In genomic region chr9:125989524-125990180, GRCh38 we compare ENCODE assay signal across 23 cellular contexts.
"Had no signal": no experiment of that assay in that cellular context is flagged by ENCODE, and none has a peak within 500 bp of the region (broad histone marks: within the 10 kb centered on the region; RNA-seq: fewer than 3 reads in every experiment).

No MANE protein-coding gene starts in this region.

- H3K9me3 Mint-ChIP-seq: activated CD4-positive, alpha-beta memory T cell treated with anti-CD3 and anti-CD28 coated beads, Interleukin-2, amount 10 ng/mL, durations not matched to agents 7 days and 5 days; activated T-cell treated with anti-CD3 and anti-CD28 coated beads, Interleukin-2, amount 50 U/mL, for 4 hours; effector memory CD8-positive, alpha-beta T cell; mesothelial cell of epicardium; nephron progenitor cell had no signal

- H3K36me3 ChIP-seq: adrenal gland, SJCRH30, suprapubic skin had no signal

- H3K27me3 ChIP-seq: adrenal gland, hepatocyte, SJCRH30 had no signal

- H3K4me1 Mint-ChIP-seq: activated CD4-positive, alpha-beta memory T cell treated with anti-CD3 and anti-CD28 coated beads, Interleukin-2, amount 10 ng/mL, durations not matched to agents 7 days and 5 days; activated CD4-positive, alpha-beta T cell treated with anti-CD3 and anti-CD28 coated beads for 36 hours; activated CD8-positive, alpha-beta memory T cell treated with anti-CD3 and anti-CD28 coated beads, Interleukin-2, amount 10 ng/mL, durations not matched to agents 7 days and 5 days; stimulated activated naive CD8-positive, alpha-beta T cell treated with anti-CD3 and anti-CD28 coated beads, Interleukin-15, amount 100 ng/mL, for 72 hours had no signal

- DNase-seq: activated CD4-positive, alpha-beta memory T cell treated with anti-CD3 and anti-CD28 coated beads, Interleukin-2, amount 10 ng/mL, durations not matched to agents 7 days and 5 days; activated CD4-positive, alpha-beta T cell treated with anti-CD3 and anti-CD28 coated beads for 36 hours; activated CD8-positive, alpha-beta memory T cell treated with anti-CD3 and anti-CD28 coated beads, Interleukin-2, amount 10 ng/mL, durations not matched to agents 7 days and 5 days; activated gamma-delta T cell; activated T-cell treated with anti-CD3 and anti-CD28 coated beads, Interleukin-2, amount 50 U/mL, for 4 hours; effector memory CD8-positive, alpha-beta T cell; left colon; nephron progenitor cell; occipital lobe; SJCRH30; small intestine; stimulated activated CD4-positive, alpha-beta T cell treated with anti-CD3 and anti-CD28 coated beads, Interleukin-15, amount 100 ng/mL, for 24 hours; stimulated activated CD4-positive, alpha-beta T cell treated with anti-CD3 and anti-CD28 coated beads, Interleukin-4, amount 100 ng/mL, for 1 hour; stimulated activated naive CD8-positive, alpha-beta T cell treated with anti-CD3 and anti-CD28 coated beads, Interleukin-15, amount 100 ng/mL, for 72 hours; trophoblast cell had no signal

- H3K4me3 Mint-ChIP-seq: activated CD4-positive, alpha-beta memory T cell treated with anti-CD3 and anti-CD28 coated beads, Interleukin-2, amount 10 ng/mL, durations not matched to agents 7 days and 5 days; activated CD4-positive, alpha-beta T cell treated with anti-CD3 and anti-CD28 coated beads for 36 hours; activated CD8-positive, alpha-beta memory T cell treated with anti-CD3 and anti-CD28 coated beads, Interleukin-2, amount 10 ng/mL, durations not matched to agents 7 days and 5 days; activated T-cell treated with anti-CD3 and anti-CD28 coated beads, Interleukin-2, amount 50 U/mL, for 4 hours; effector memory CD8-positive, alpha-beta T cell; mesothelial cell of epicardium; nephron progenitor cell; stimulated activated naive CD8-positive, alpha-beta T cell treated with anti-CD3 and anti-CD28 coated beads, Interleukin-15, amount 100 ng/mL, for 72 hours; WTC11 had no signal

- ATAC-seq: activated CD4-positive, alpha-beta T cell treated with anti-CD3 and anti-CD28 coated beads for 36 hours; activated CD8-positive, alpha-beta memory T cell treated with anti-CD3 and anti-CD28 coated beads, Interleukin-2, amount 10 ng/mL, durations not matched to agents 7 days and 5 days; activated naive CD4-positive, alpha-beta T cell treated with anti-CD3 and anti-CD28 coated beads, Interleukin-2, amount 50 U/mL, for 72 hours; effector memory CD8-positive, alpha-beta T cell; left colon; stimulated activated naive CD8-positive, alpha-beta T cell treated with anti-CD3 and anti-CD28 coated beads, Interleukin-15, amount 100 ng/mL, for 72 hours; WTC11 had no signal

- H3K27ac Mint-ChIP-seq: activated CD4-positive, alpha-beta memory T cell treated with anti-CD3 and anti-CD28 coated beads, Interleukin-2, amount 10 ng/mL, durations not matched to agents 7 days and 5 days; activated CD4-positive, alpha-beta T cell treated with anti-CD3 and anti-CD28 coated beads for 36 hours; activated CD8-positive, alpha-beta memory T cell treated with anti-CD3 and anti-CD28 coated beads, Interleukin-2, amount 10 ng/mL, durations not matched to agents 7 days and 5 days; activated naive CD4-positive, alpha-beta T cell treated with anti-CD3 and anti-CD28 coated beads, Interleukin-2, amount 50 U/mL, for 72 hours; effector memory CD8-positive, alpha-beta T cell; mesothelial cell of epicardium; progenitor cell of endocrine pancreas; stimulated activated naive CD8-positive, alpha-beta T cell treated with anti-CD3 and anti-CD28 coated beads, Interleukin-15, amount 100 ng/mL, for 72 hours; WTC11 had no signal

- H3K4me3 ChIP-seq: adrenal gland, hepatocyte, lung, SJCRH30, suprapubic skin had no signal

- H3K9me3 ChIP-seq: adrenal gland, SJCRH30, suprapubic skin had no signal

- H3K4me1 ChIP-seq: adrenal gland, suprapubic skin had no signal

- H3K4me2 ChIP-seq: hepatocyte had no signal

- H3K27me3 Mint-ChIP-seq: activated CD4-positive, alpha-beta memory T cell treated with anti-CD3 and anti-CD28 coated beads, Interleukin-2, amount 10 ng/mL, durations not matched to agents 7 days and 5 days; activated CD8-positive, alpha-beta memory T cell treated with anti-CD3 and anti-CD28 coated beads, Interleukin-2, amount 10 ng/mL, durations not matched to agents 7 days and 5 days had no signal

- H3K36me3 Mint-ChIP-seq: activated CD8-positive, alpha-beta memory T cell treated with anti-CD3 and anti-CD28 coated beads, Interleukin-2, amount 10 ng/mL, durations not matched to agents 7 days and 5 days; activated naive CD4-positive, alpha-beta T cell treated with anti-CD3 and anti-CD28 coated beads, Interleukin-2, amount 50 U/mL, for 72 hours; mesothelial cell of epicardium; WTC11 had no signal

- H3K27ac ChIP-seq: adrenal gland, hepatocyte, SJCRH30, suprapubic skin had no signal

- H2AFZ ChIP-seq: hepatocyte had no signal
